In the genomic region with DNA sequence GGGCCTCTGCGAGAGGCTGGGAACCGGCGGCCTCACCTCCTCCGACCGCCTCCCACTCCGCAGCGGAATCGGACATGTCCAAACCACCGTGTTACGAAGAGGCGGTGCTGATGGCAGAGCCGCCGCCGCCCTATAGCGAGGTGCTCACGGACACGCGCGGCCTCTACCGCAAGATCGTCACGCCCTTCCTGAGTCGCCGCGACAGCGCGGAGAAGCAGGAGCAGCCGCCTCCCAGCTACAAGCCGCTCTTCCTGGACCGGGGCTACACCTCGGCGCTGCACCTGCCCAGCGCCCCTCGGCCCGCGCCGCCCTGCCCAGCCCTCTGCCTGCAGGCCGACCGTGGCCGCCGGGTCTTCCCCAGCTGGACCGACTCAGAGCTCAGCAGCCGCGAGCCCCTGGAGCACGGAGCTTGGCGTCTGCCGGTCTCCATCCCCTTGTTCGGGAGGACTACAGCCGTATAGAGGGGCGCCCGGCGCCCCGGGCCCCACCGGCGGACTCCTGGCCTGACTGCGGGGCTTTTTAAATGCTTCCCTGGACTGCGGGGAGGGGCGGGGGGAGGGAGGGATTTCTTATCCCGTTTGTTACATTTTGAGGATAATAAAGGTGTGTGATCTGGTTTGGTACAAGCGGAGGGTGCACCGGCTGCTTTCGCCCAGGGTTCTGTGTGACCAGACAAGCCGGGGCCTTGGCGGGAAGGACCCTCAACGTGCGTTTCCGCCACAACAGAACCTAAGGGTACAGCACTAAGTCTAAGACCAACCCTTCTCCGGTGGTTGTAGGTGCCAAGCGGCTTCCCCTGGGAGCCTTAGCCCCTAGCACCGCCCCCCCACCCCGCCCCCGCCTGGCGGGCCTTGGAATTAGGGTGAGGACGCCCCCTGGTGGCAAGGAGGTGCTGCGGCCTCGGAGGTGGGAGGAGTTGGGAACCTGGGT, we compare ENCODE assay signal across 8 cellular contexts. TPM values are rescaled to one million over a fixed set of nuclear protein-coding genes. Genes with fewer than 3 reads are reported as not detected.
DNase-seq lines count a peak whose midpoint lies in the region; TF ChIP-seq lines count a peak whose summit lies in the region.

No MANE protein-coding gene starts in this region.

- H3K18ac ChIP-seq in H9 (ENCODE audit: insufficient read length, low read depth, low read length): peak overlapping the region; percentile 92

- peak overlapping the region; percentile 72 to 86 for H3K4me3 Mint-ChIP-seq in H9
- peak overlapping the region; percentile 88 for H3K4me3 Mint-ChIP-seq in activated naive CD4-positive, alpha-beta T cell treated with anti-CD3 and anti-CD28 coated beads, Interleukin-2, amount 50 U/mL, for 24 hours

- H2AFZ ChIP-seq in H9 (ENCODE audit: low read length) (no peak overlapping the region), SK-N-SH (ENCODE audit: low read depth) (no peak overlapping the region), parathyroid adenoma (peak overlapping the region; percentile 63)

- TF ChIP-seq RAD21 in SK-N-SH (IDR thresholded peaks at IDR 0.05; ENCODE audit: low read length): peak; percentile 55

- H3K36me3 ChIP-seq in ES-I3 (ENCODE audit: insufficient read depth, low read length) (no peaks in the 10 kb centered on the region), SK-N-SH (replicated peaks in 1 of 2; ENCODE audit: control insufficient read depth in 1 of 2, insufficient read depth in 2 of 2, low read length in 1 of 2) (peaks cover 13 to 38% of the 10 kb centered on the region in 2 experiments), parathyroid adenoma (ENCODE audit: control insufficient read depth, insufficient read depth, low read length) (no peaks in the 10 kb centered on the region), tibial artery (peaks cover 0 to 30% (median 27%) of the 10 kb centered on the region in 3 donors)

- H4K20me1 ChIP-seq in H9 (ENCODE audit: control insufficient read depth, insufficient read depth, insufficient read length): no peaks in the 10 kb centered on the region
- H4K20me1 ChIP-seq in SK-N-SH (ENCODE audit: insufficient read depth): peaks cover 66% of the 10 kb centered on the region

- no peak overlapping the region for H2BK15ac ChIP-seq in H9 (ENCODE audit: low read depth, low read length)

- peaks cover 17% of the 10 kb centered on the region for H3K4me1 ChIP-seq in ES-I3 (ENCODE audit: insufficient read depth, low read length)
- H3K4me1 ChIP-seq in H9 (ENCODE audit: insufficient read depth, low read length): no peaks in the 10 kb centered on the region
- peaks cover 12 to 83% of the 10 kb centered on the region in 2 experiments for H3K4me1 ChIP-seq in SK-N-SH (ENCODE audit: control insufficient read depth in 1 of 2, insufficient read depth in 2 of 2, low read depth in 1 of 2, low read length in 1 of 2)
- H3K4me1 ChIP-seq in parathyroid adenoma: peaks cover 8% of the 10 kb centered on the region
- H3K4me1 ChIP-seq in tibial artery: peaks cover 0 to 45% (median 31%) of the 10 kb centered on the region in 4 donors

- H3K9ac ChIP-seq in ES-I3 (ENCODE audit: low read depth, low read length) (peak overlapping the region; percentile 62), H9 (ENCODE audit: extremely low read depth, insufficient read length, low read length) (peak overlapping the region; percentile 66), SK-N-SH (no peak overlapping the region), parathyroid adenoma (no peak overlapping the region)

- peaks cover 14% of the 10 kb centered on the region for H3K23me2 ChIP-seq in H9 (ENCODE audit: insufficient read length, low read depth, low read length, poor library complexity, severe bottlenecking)

- H2BK12ac ChIP-seq in H9 (ENCODE audit: insufficient read length, low read depth, low read length): no peak overlapping the region

- H3K27me3 ChIP-seq in H9 (ENCODE audit: insufficient read depth, low read length) (peaks cover 4% of the 10 kb centered on the region; the same call in 1 of the 2 replicates), SK-N-SH (ENCODE audit: insufficient read depth) (no peaks in the 10 kb centered on the region), parathyroid adenoma (ENCODE audit: control insufficient read depth, insufficient read depth, low read length) (peaks cover 4% of the 10 kb centered on the region), tibial artery (peaks cover 0 to 18% of the 10 kb centered on the region in 2 donors)

- no peaks in the 10 kb centered on the region for H3K9me2 ChIP-seq in SK-N-SH

- peaks cover 18% of the 10 kb centered on the region for H3K27me3 Mint-ChIP-seq in H9 (ENCODE audit: low read depth)
- no peaks in the 10 kb centered on the region for H3K27me3 Mint-ChIP-seq in activated naive CD4-positive, alpha-beta T cell treated with anti-CD3 and anti-CD28 coated beads, Interleukin-2, amount 50 U/mL, for 24 hours

- H3K79me2 ChIP-seq in H9 (ENCODE audit: insufficient read depth, low read length) (no peaks in the 10 kb centered on the region), SK-N-SH (ENCODE audit: insufficient read depth) (0 out of 2 replicates have a peak, but pooled peaks cover 1% of the 10 kb centered on the region), parathyroid adenoma (no peaks in the 10 kb centered on the region)

- no peak overlapping the region for H2BK20ac ChIP-seq in H9 (ENCODE audit: low read depth, low read length, poor library complexity, severe bottlenecking)

- no peak overlapping the region for H3K56ac ChIP-seq in H9 (ENCODE audit: insufficient read length, low read depth, low read length)

- CTCF ChIA-PET in SK-N-SH (lab: Yijun Ruan, JAX): interaction anchor here (0.7 to 15.5 kb wide), 31 partner anchors 8 to 555 kb away, joined by 3 to 375 read pairs (median 10); partner anchors contain the start of genes DBN1, F12, GRK6 and MXD3

- H3K23ac ChIP-seq in H9 (ENCODE audit: insufficient read length, low read depth, low read length): no peak overlapping the region

- peak overlapping the region; percentile 65 to 97 (median 96); a peak in 6 of 7 replicates for H3K27ac Mint-ChIP-seq in H9
- H3K27ac Mint-ChIP-seq in activated naive CD4-positive, alpha-beta T cell treated with anti-CD3 and anti-CD28 coated beads, Interleukin-2, amount 50 U/mL, for 24 hours: peak overlapping the region; percentile 46

- no peak overlapping the region for H4K8ac ChIP-seq in H9 (replicated peaks; ENCODE audit: insufficient read length, low read depth, low read length)

- no peak overlapping the region; the same call in 1 of the 2 replicates for H3K4ac ChIP-seq in H9 (ENCODE audit: low read depth, low read length)

- WGBS in H9 (ENCODE audit: extremely low coverage, insufficient read length, low lambda C conversion rate): no CpG with 5 or more reads among the region's 76 CpGs
- WGBS in SK-N-SH (ENCODE audit: low lambda C conversion rate): 11% methylated on average over 47 of the region's 76 CpGs

- DNase-seq in H9: peak; percentile 95
- DNase-seq in NAMALWA (ENCODE audit: low spot score): peak; percentile 95
- peak; percentile 93 for DNase-seq in SK-N-SH
- peak; percentile 81 to 96 (median 91) for DNase-seq in head of caudate nucleus
- DNase-seq in tibial artery: peak; percentile 94 to 97

- H3K9me3 Mint-ChIP-seq in H9: no peaks in the 10 kb centered on the region; a peak in 1 of 5 replicates
- no peaks in the 10 kb centered on the region for H3K9me3 Mint-ChIP-seq in activated naive CD4-positive, alpha-beta T cell treated with anti-CD3 and anti-CD28 coated beads, Interleukin-2, amount 50 U/mL, for 24 hours

- POLR2A ChIA-PET in SK-N-SH (lab: Yijun Ruan, JAX): interaction anchor here (0.7 to 4.9 kb wide), 11 partner anchors 8 to 66 kb away, joined by 3 to 72 read pairs (median 4); partner anchors contain the start of genes DBN1, PDLIM7 and PRR7

- peak overlapping the region; percentile 98 for H3K14ac ChIP-seq in H9 (ENCODE audit: insufficient read depth, low read length)

- intact Hi-C loops in head of caudate nucleus (cut with DNase I) (loop anchor here (5.0 kb wide), 1 partner anchor 41 kb away; the partner anchor contains the start of gene PDLIM7), tibial artery (cut with DNase I; ENCODE audit: low total_unique reads) (loop anchor here (2.0 kb wide), 3 partner anchors 37 to 51 kb away; no protein-coding TSS in a partner anchor)

- H3K4me3 ChIP-seq in SK-N-SH (ENCODE audit: low read depth in 2 of 2, low read length in 1 of 2) (peak overlapping the region; percentile 47 to 48), parathyroid adenoma (ENCODE audit: low read depth, low read length) (peak overlapping the region; percentile 60), tibial artery (peak overlapping the region; percentile 56 to 62)

- TF ChIP-seq EP300 in SK-N-SH (IDR thresholded peaks at IDR 0.05; ENCODE audit: borderline replicate concordance in 1 of 2, low read depth in 1 of 2, low read length in 1 of 2): no peak

- H3F3A ChIP-seq in SK-N-SH (replicated peaks; ENCODE audit: insufficient read depth): peaks cover 38% of the 10 kb centered on the region

- peak overlapping the region; percentile 26 for H2BK120ac ChIP-seq in H9 (ENCODE audit: low read depth, low read length, poor library complexity, severe bottlenecking)

- peaks cover 23 to 31% of the 10 kb centered on the region in 2 experiments for H3K4me1 Mint-ChIP-seq in H9
- H3K4me1 Mint-ChIP-seq in activated naive CD4-positive, alpha-beta T cell treated with anti-CD3 and anti-CD28 coated beads, Interleukin-2, amount 50 U/mL, for 24 hours: peaks cover 18% of the 10 kb centered on the region

- H3K4me2 ChIP-seq in H9 (ENCODE audit: insufficient read depth, insufficient read length, low read length): peak overlapping the region; percentile 73
- peak overlapping the region; percentile 74 for H3K4me2 ChIP-seq in SK-N-SH
- H3K4me2 ChIP-seq in parathyroid adenoma (ENCODE audit: low read length): peak overlapping the region; percentile 96

- no peaks in the 10 kb centered on the region for H3K9me3 ChIP-seq in ES-I3 (ENCODE audit: control insufficient read depth, insufficient read depth, low read length)
- H3K9me3 ChIP-seq in H9 (ENCODE audit: control insufficient read depth, low read depth, low read length): no peaks in the 10 kb centered on the region
- no peaks in the 10 kb centered on the region for H3K9me3 ChIP-seq in SK-N-SH
- no peaks in the 10 kb centered on the region for H3K9me3 ChIP-seq in parathyroid adenoma (ENCODE audit: control insufficient read depth, low read length)
- H3K9me3 ChIP-seq in tibial artery: no peaks in the 10 kb centered on the region

- TF ChIP-seq CTCF in H9 (conservative IDR thresholded peaks at IDR 0.05) (peak; percentile 98), SK-N-SH (IDR thresholded peaks at IDR 0.05) (peak; percentile 76), parathyroid adenoma (IDR thresholded peaks at IDR 0.05) (peak; percentile 90), tibial artery (IDR thresholded peaks at IDR 0.05) (peak; percentile 77 to 97)

- H2AK5ac ChIP-seq in H9 (ENCODE audit: insufficient read length, low read length): no peak overlapping the region

- H4K5ac ChIP-seq in H9 (ENCODE audit: insufficient read length, low read depth, low read length): no peak overlapping the region

- H3K36me3 Mint-ChIP-seq in H9 (ENCODE audit: insufficient read depth in 1 of 3, low read depth in 3 of 3): peaks cover 18 to 46% (median 37%) of the 10 kb centered on the region in 3 experiments
- H3K36me3 Mint-ChIP-seq in activated naive CD4-positive, alpha-beta T cell treated with anti-CD3 and anti-CD28 coated beads, Interleukin-2, amount 50 U/mL, for 24 hours: no peaks in the 10 kb centered on the region

- H2BK5ac ChIP-seq in H9 (ENCODE audit: insufficient read length, low read length): no peak overlapping the region

- no peaks in the 10 kb centered on the region for H3K79me1 ChIP-seq in H9 (ENCODE audit: insufficient read depth, low read depth, low read length, poor library complexity, severe bottlenecking)

- no peak overlapping the region for H3T11ph ChIP-seq in H9 (ENCODE audit: low read length)

- H3K27ac ChIP-seq in H9 (ENCODE audit: insufficient read length, low read depth, low read length) (no peak overlapping the region), SK-N-SH (ENCODE audit: low read depth in 2 of 2, low read length in 1 of 2) (peak overlapping the region; percentile 61 to 91; a peak in 3 of 4 replicates), parathyroid adenoma (peak overlapping the region; percentile 76), tibial artery (peak overlapping the region; percentile 62 to 79)

- H4K91ac ChIP-seq in H9 (ENCODE audit: insufficient read length, low read depth, low read length): no peak overlapping the region

RNA-seq across cellular contexts. Expression of gene PRR7, which starts 9.3 kb away (rescaled TPM):
- 9.6 and 10.2 TPM in 2 replicates for total RNA-seq in H9 (2021)
- polyA plus RNA-seq in SK-N-SH (2012; rRNA removed): 12.5 and 17.1 TPM in 2 replicates
- 12.6 and 23.0 TPM in 2 replicates for polyA plus RNA-seq in SK-N-SH (2012; cell fraction: cytosol; rRNA removed)
- polyA plus RNA-seq in SK-N-SH (2012; cell fraction: nucleus; rRNA removed): 29.5 and 41.3 TPM in 2 replicates

RNA-seq across cellular contexts. Expression of gene DBN1, which starts 17.5 kb away (rescaled TPM):
- total RNA-seq in H9 (2021): 339 and 340 TPM in 2 replicates
- polyA plus RNA-seq in SK-N-SH (2012; rRNA removed): 176 and 244 TPM in 2 replicates
- 109 and 114 TPM in 2 replicates for polyA plus RNA-seq in SK-N-SH (2012; cell fraction: cytosol; rRNA removed)
- polyA plus RNA-seq in SK-N-SH (2012; cell fraction: nucleus; rRNA removed): 1,021 and 1,050 TPM in 2 replicates

RNA-seq across cellular contexts. Expression of gene GRK6, which starts 29.4 kb away (rescaled TPM):
- total RNA-seq in H9 (2021): 73.7 and 75.2 TPM in 2 replicates
- polyA plus RNA-seq in SK-N-SH (2012; rRNA removed): 35.9 and 39.5 TPM in 2 replicates
- 28.3 and 36.2 TPM in 2 replicates for polyA plus RNA-seq in SK-N-SH (2012; cell fraction: cytosol; rRNA removed)
- polyA plus RNA-seq in SK-N-SH (2012; cell fraction: nucleus; rRNA removed): 28.0 and 30.6 TPM in 2 replicates

RNA-seq across cellular contexts. Expression of gene PDLIM7, which starts 41.5 kb away (rescaled TPM):
- 134 and 137 TPM in 2 replicates for total RNA-seq in H9 (2021)
- 183 and 206 TPM in 2 replicates for polyA plus RNA-seq in SK-N-SH (2012; rRNA removed)
- polyA plus RNA-seq in SK-N-SH (2012; cell fraction: cytosol; rRNA removed): 60.8 and 101 TPM in 2 replicates
- polyA plus RNA-seq in SK-N-SH (2012; cell fraction: nucleus; rRNA removed): 702 and 826 TPM in 2 replicates

RNA-seq across cellular contexts. Expression of gene F12, which starts 46.6 kb away (rescaled TPM):
- total RNA-seq in H9 (2021): 2.3 and 3.5 TPM in 2 replicates
- polyA plus RNA-seq in SK-N-SH (2012; rRNA removed): 3.8 and 4.3 TPM in 2 replicates
- polyA plus RNA-seq in SK-N-SH (2012; cell fraction: cytosol; rRNA removed): 1.2 and 3.0 TPM in 2 replicates
- 8.5 and 16.3 TPM in 2 replicates for polyA plus RNA-seq in SK-N-SH (2012; cell fraction: nucleus; rRNA removed)

Comparison
In these comparisons a context has a peak if more than half of its experiments do, and no peak if none do; other contexts are left out.
1. H3K9ac ChIP-seq: peak in ES-I3 (single experiment) and H9 (single experiment); none in SK-N-SH (single experiment) and parathyroid adenoma (single experiment).
2. Peak in every context shown above with its lines, with median percentiles within 50 percentile points of each other: DNase-seq, H3K4me2 ChIP-seq, CTCF ChIP-seq and H3K4me3 ChIP-seq.